In genomic region chr9:35760651-35761050, GRCh38 we compare ENCODE assay signal across 15 cellular contexts. TPM values are rescaled to one million over a fixed set of nuclear protein-coding genes. Genes with fewer than 3 reads are reported as not detected.
DNase-seq lines count a peak whose midpoint lies in the region; ATAC-seq and TF ChIP-seq lines count a peak whose summit lies in the region.
"Had no signal": no experiment of that assay in that cellular context is flagged by ENCODE, and none has a peak within 500 bp of the region (broad histone marks: within the 10 kb centered on the region; RNA-seq: fewer than 3 reads in every experiment).

No MANE protein-coding gene starts in this region.

- ATAC-seq in mucosa of descending colon (peak; percentile 57), HG03135 (IDR thresholded peaks at IDR 0.05; ENCODE audit: unreplicated experiment) (no peak)

- H3K4me1 Mint-ChIP-seq in brain: peaks cover 57% of the 10 kb centered on the region

- H3K4me1 ChIP-seq in mucosa of descending colon (ENCODE audit: low read depth): peaks cover 19% of the 10 kb centered on the region

- peaks cover 23% of the 10 kb centered on the region for H3K36me3 Mint-ChIP-seq in brain

- H3K36me3 ChIP-seq in mucosa of descending colon (ENCODE audit: low read depth): no peaks in the 10 kb centered on the region

- TF ChIP-seq CTCF in brain (conservative IDR thresholded peaks at IDR 0.05) (no peak), mucosa of descending colon (IDR thresholded peaks at IDR 0.05) (no peak)

- peaks cover 5% of the 10 kb centered on the region for H3K27me3 Mint-ChIP-seq in brain
- H3K27me3 Mint-ChIP-seq: activated CD4-positive, alpha-beta T cell treated with anti-CD3 and anti-CD28 coated beads, Interleukin-2, amount 10 ng/mL, durations not matched to agents 7 days and 5 days; CD4-positive, CD25-positive, alpha-beta regulatory T cell had no signal

- H3K27ac Mint-ChIP-seq in brain: peak overlapping the region in 4 of 5 experiments; percentile 60 to 84 (median 77)
- H3K27ac Mint-ChIP-seq: activated CD4-positive, alpha-beta T cell treated with anti-CD3 and anti-CD28 coated beads, Interleukin-2, amount 10 ng/mL, durations not matched to agents 7 days and 5 days; activated naive CD4-positive, alpha-beta T cell treated with anti-CD3 and anti-CD28 coated beads for 36 hours had no signal

- DNase-seq in CD1c-positive myeloid dendritic cell (ENCODE audit: extremely low spot score) (peak; percentile 23), NCI-H146 (lab: John Stamatoyannopoulos, UW) (peak; percentile 71), mucosa of descending colon (no peak)
- no peak for DNase-seq in stimulated activated CD4-positive, alpha-beta T cell treated with anti-CD3 and anti-CD28 coated beads, Interleukin-4, amount 100 ng/mL, for 24 hours
- DNase-seq in central memory CD4-positive, alpha-beta T cell: no peak
- no peak for DNase-seq in stimulated activated CD4-positive, alpha-beta T cell treated with anti-CD3 and anti-CD28 coated beads, Interleukin-2, amount 100 ng/mL, for 48 hours
- DNase-seq: activated CD4-positive, alpha-beta T cell treated with anti-CD3 and anti-CD28 coated beads, Interleukin-2, amount 10 ng/mL, durations not matched to agents 7 days and 5 days; activated naive CD4-positive, alpha-beta T cell treated with anti-CD3 and anti-CD28 coated beads for 36 hours; CD4-positive, CD25-positive, alpha-beta regulatory T cell; effector CD4-positive, alpha-beta T cell had no signal

- no peaks in the 10 kb centered on the region for H3K9me3 Mint-ChIP-seq in brain
- H3K9me3 Mint-ChIP-seq: activated CD4-positive, alpha-beta T cell treated with anti-CD3 and anti-CD28 coated beads, Interleukin-2, amount 10 ng/mL, durations not matched to agents 7 days and 5 days; activated naive CD4-positive, alpha-beta T cell treated with anti-CD3 and anti-CD28 coated beads for 36 hours; CD4-positive, CD25-positive, alpha-beta regulatory T cell had no signal

- peak overlapping the region in 3 of 5 experiments; percentile 38 to 77 (median 56) for H3K4me3 Mint-ChIP-seq in brain
- H3K4me3 Mint-ChIP-seq: activated CD4-positive, alpha-beta T cell treated with anti-CD3 and anti-CD28 coated beads, Interleukin-2, amount 10 ng/mL, durations not matched to agents 7 days and 5 days; activated naive CD4-positive, alpha-beta T cell treated with anti-CD3 and anti-CD28 coated beads for 36 hours had no signal

- H3K9me3 ChIP-seq in mucosa of descending colon: no peaks in the 10 kb centered on the region

- no peak overlapping the region for H3K4me3 ChIP-seq in mucosa of descending colon
- H3K4me3 ChIP-seq: hepatocyte, SK-N-MC, smooth muscle cell had no signal

- intact Hi-C loops in mucosa of descending colon (cut with DNase I, micrococcal nuclease): no loop called here

RNA-seq across cellular contexts. Expression of gene MSMP, which starts 6.6 kb away (rescaled TPM):
- polyA plus RNA-seq in brain (ENCODE audit: insufficient read depth, low read depth, low replicate concordance): 9.4 TPM
- under 1 TPM in 1 of 3 donors, not detected in 2; 0.48 TPM for total RNA-seq in mucosa of descending colon
- total RNA-seq: activated CD4-positive, alpha-beta T cell treated with anti-CD3 and anti-CD28 coated beads, Interleukin-2, amount 10 ng/mL, durations not matched to agents 7 days and 5 days; CD4-positive, CD25-positive, alpha-beta regulatory T cell; hepatocyte; smooth muscle cell had no signal
- polyA plus RNA-seq: hepatocyte, smooth muscle cell had no signal

RNA-seq across cellular contexts. Expression of gene RGP1, which starts 11.6 kb away (rescaled TPM):
- 34.4 TPM for polyA plus RNA-seq in brain (ENCODE audit: insufficient read depth, low read depth, low replicate concordance)
- total RNA-seq in mucosa of descending colon: 10 to 100 TPM; 46.5 to 55.7 (median 55.7) TPM

RNA-seq across cellular contexts. Expression of gene GBA2, which starts 11.6 kb away (rescaled TPM):
- polyA plus RNA-seq in brain (ENCODE audit: insufficient read depth, low read depth, low replicate concordance): 56.0 TPM
- total RNA-seq in mucosa of descending colon: 100 to 1,000 TPM; 157 to 285 (median 223) TPM

RNA-seq across cellular contexts. Expression of gene CREB3, which starts 28.2 kb away (rescaled TPM):
- 82.7 TPM for polyA plus RNA-seq in brain (ENCODE audit: insufficient read depth, low read depth, low replicate concordance)
- 10 to 100 TPM; 28.2 to 47.7 (median 34.3) TPM for total RNA-seq in mucosa of descending colon

RNA-seq across cellular contexts. Expression of gene TLN1, which starts 28.7 kb away (rescaled TPM):
- polyA plus RNA-seq in brain (ENCODE audit: insufficient read depth, low read depth, low replicate concordance): 181 TPM
- 100 to 1,000 TPM; 154 to 720 (median 189) TPM for total RNA-seq in mucosa of descending colon

Comparison
In these comparisons a context has a peak if more than half of its experiments do, and no peak if none do; other contexts are left out.
1. DNase-seq: peak in CD1c-positive myeloid dendritic cell (single experiment) and NCI-H146 (single experiment); none in mucosa of descending colon (0 of 3), stimulated activated CD4-positive, alpha-beta T cell treated with anti-CD3 and anti-CD28 coated beads, Interleukin-4, amount 100 ng/mL, for 24 hours (single experiment), central memory CD4-positive, alpha-beta T cell (single experiment) and stimulated activated CD4-positive, alpha-beta T cell treated with anti-CD3 and anti-CD28 coated beads, Interleukin-2, amount 100 ng/mL, for 48 hours (0 of 2).